12 cellular contexts compared by ENCODE assay signal in the genomic region with DNA sequence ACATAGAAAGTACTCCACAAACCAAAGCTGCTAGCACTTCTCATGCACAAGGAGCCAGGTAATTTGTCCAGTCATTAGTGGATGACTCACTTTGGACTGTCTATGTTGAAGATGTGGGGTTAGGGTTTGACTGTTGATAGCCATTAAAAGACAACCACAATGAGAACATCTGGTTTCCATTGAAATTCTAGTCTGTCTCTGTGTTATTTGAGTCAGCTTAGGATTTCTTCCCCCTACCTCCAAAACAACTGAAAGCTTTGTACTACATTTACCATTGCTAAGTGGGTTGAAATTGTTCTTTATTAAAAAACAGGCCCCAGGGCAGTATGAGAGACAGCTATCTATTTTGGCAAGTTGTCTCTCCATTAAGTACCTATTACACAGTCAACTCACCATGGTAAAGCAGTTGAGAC. TPM values are rescaled to one million over a fixed set of nuclear protein-coding genes. Genes with fewer than 3 reads are reported as not detected.
DNase-seq lines count a peak whose midpoint lies in the region; ATAC-seq, FAIRE-seq and TF ChIP-seq lines count a peak whose summit lies in the region.
"Had no signal": no experiment of that assay in that cellular context is flagged by ENCODE, and none has a peak within 500 bp of the region (broad histone marks: within the 10 kb centered on the region; RNA-seq: fewer than 3 reads in every experiment).

No MANE protein-coding gene starts in this region.

- no peak for DNase-seq in GM12891 (ENCODE audit: insufficient read length, low spot score)
- DNase-seq in foreskin melanocyte: peak; percentile 80
- no peak for DNase-seq in stimulated activated CD4-positive, alpha-beta T cell treated with anti-CD3 and anti-CD28 coated beads, Interleukin-1b, Interleukin-23, amount 100 ng/mL, for 48 hours
- DNase-seq in kidney: no peak
- DNase-seq in NCI-H524 treated with DMSO at 0.1 percent for 48 hours (lab: John Stamatoyannopoulos, UW): no peak
- DNase-seq in frontal cortex (ENCODE audit: low spot score in 2 of 2): no peak
- DNase-seq: immature natural killer cell, NCI-H1417 treated with DMSO at 0.1 percent for 48 hours had no signal

- H3K9ac ChIP-seq in kidney (ENCODE audit: low read length in 2 of 2): no peak overlapping the region

- no peak overlapping the region for H3K4me3 ChIP-seq in kidney (ENCODE audit: low read length in 2 of 2)

- H3K36me3 ChIP-seq in kidney (ENCODE audit: control insufficient read depth in 1 of 2, insufficient read depth in 2 of 2, low read length in 2 of 2): no peaks in the 10 kb centered on the region

- no peak for TF ChIP-seq POLR2A in GM12891 (IDR thresholded peaks at IDR 0.05; ENCODE audit: low read depth, low read length)

- ATAC-seq in GM19468 (IDR thresholded peaks at IDR 0.05; ENCODE audit: extremely low read depth, unreplicated experiment) (peak; percentile 29), HG03457 (IDR thresholded peaks at IDR 0.05; ENCODE audit: unreplicated experiment) (peak; percentile 76)
- ATAC-seq: sciatic nerve had no signal

- FAIRE-seq in GM12891 (lab: Jason Lieb, UNC): peak; percentile 61
- no peak for FAIRE-seq in kidney (lab: Jason Lieb, UNC)
- no peak for FAIRE-seq in frontal cortex (lab: Jason Lieb, UNC)
- FAIRE-seq: TTC549 had no signal

- no peak overlapping the region for H3K27ac ChIP-seq in kidney (ENCODE audit: low read depth in 2 of 2, low read length in 2 of 2)

- TF ChIP-seq CTCF in kidney (IDR thresholded peaks at IDR 0.05; ENCODE audit: borderline replicate concordance, extremely low read depth, insufficient read depth): no peak

- no peaks in the 10 kb centered on the region for H3K4me1 ChIP-seq in kidney (ENCODE audit: control insufficient read depth in 1 of 2, insufficient read depth in 1 of 2, low read depth in 1 of 2, low read length in 2 of 2)

- no peaks in the 10 kb centered on the region for H3K9me3 ChIP-seq in kidney (ENCODE audit: control insufficient read depth in 1 of 2, low read length in 2 of 2)

- intact Hi-C loops in kidney (cut with DNase I): no loop called here

TF ChIP-seq in GM12891, 5 proteins besides CTCF, POLR2A, EP300 and RAD21:
- TF ChIP-seq SPI1 (IDR thresholded peaks at IDR 0.05; ENCODE audit: low read depth, low read length) (no peak), POLR2AphosphoS5 (IDR thresholded peaks at IDR 0.05; ENCODE audit: low read depth, low read length) (no peak), PAX5 (IDR thresholded peaks at IDR 0.05; ENCODE audit: insufficient read depth, low read length, severe bottlenecking) (no peak), TAF1 (IDR thresholded peaks at IDR 0.05; ENCODE audit: low read depth, low read length) (no peak), POU2F2 (IDR thresholded peaks at IDR 0.05; ENCODE audit: low read depth, low read length) (no peak)

RNA-seq across cellular contexts. Expression of gene ANKRD44, which starts 50.2 kb away (rescaled TPM):
- polyA plus RNA-seq in GM12891 (2012; ENCODE audit: low read depth, missing spikeins): 13.8 TPM
- total RNA-seq in kidney (39.2 TPM), frontal cortex (101 TPM)
- polyA plus RNA-seq in kidney (ENCODE audit: insufficient read depth, low read depth, low replicate concordance): 2.2 TPM
